In the genomic region with DNA sequence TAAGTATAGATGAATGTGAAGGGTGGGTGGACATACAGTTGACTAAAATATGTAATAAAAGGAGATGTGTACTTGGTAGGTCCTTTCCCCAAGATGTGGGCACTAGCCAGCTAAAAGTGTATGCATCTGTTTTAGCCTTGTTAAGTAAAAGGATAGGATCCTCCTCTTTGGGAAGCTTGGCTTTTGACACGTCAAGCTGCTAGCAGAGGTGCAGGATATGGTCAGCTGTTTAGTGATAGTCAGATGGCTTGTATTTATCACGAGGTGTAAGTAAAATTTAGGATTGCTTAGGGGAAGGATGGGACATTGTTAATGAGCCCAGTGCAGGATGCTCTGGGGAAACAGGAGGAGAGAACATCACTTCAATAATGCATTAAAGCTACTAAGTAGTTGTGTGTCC, we compare ENCODE assay signal across 8 cellular contexts. TPM values are rescaled to one million over a fixed set of nuclear protein-coding genes. Genes with fewer than 3 reads are reported as not detected.
DNase-seq lines count a peak whose midpoint lies in the region; ATAC-seq and TF ChIP-seq lines count a peak whose summit lies in the region.

No MANE protein-coding gene starts in this region.

- no peak for TF ChIP-seq CTCF in coronary artery (IDR thresholded peaks at IDR 0.05)
- TF ChIP-seq CTCF in prostate gland (IDR thresholded peaks at IDR 0.05): no peak

- DNase-seq in NCI-H2171 treated with DMSO at 0.1 percent for 48 hours (lab: John Stamatoyannopoulos, UW) (peak; percentile 22), NCI-H2171 (lab: John Stamatoyannopoulos, UW) (no peak), NCI-H345 treated with DMSO at 0.1 percent for 48 hours (lab: John Stamatoyannopoulos, UW; ENCODE audit: unreplicated experiment) (peak; percentile 35), coronary artery (ENCODE audit: low spot score) (no peak), prostate gland (ENCODE audit: low spot score) (no peak), A172 (ENCODE audit: low spot score) (no peak), SHP77 (lab: John Stamatoyannopoulos, UW) (no peak)

- H3K9me3 ChIP-seq in prostate gland: no peaks in the 10 kb centered on the region

- no peak for ATAC-seq in GM21825 (IDR thresholded peaks at IDR 0.05; ENCODE audit: unreplicated experiment)

- no peaks in the 10 kb centered on the region for H3K36me3 ChIP-seq in prostate gland

- no peak for TF ChIP-seq POLR2A in prostate gland (IDR thresholded peaks at IDR 0.05)

- H3K4me3 ChIP-seq in coronary artery: peak overlapping the region; percentile 78
- peak overlapping the region in 1 of 2 donors; percentile 82 for H3K4me3 ChIP-seq in prostate gland

- H3K4me1 ChIP-seq in prostate gland (replicated peaks): peaks cover 9% of the 10 kb centered on the region

- intact Hi-C loops in prostate gland (cut with DNase I): loop anchor here (5.0 to 10.0 kb wide), 2 partner anchors 58 to 95 kb away; no protein-coding TSS in a partner anchor

- 32% methylated on average over 2 of the region's 2 CpGs for WGBS in prostate gland

- H3K27ac ChIP-seq in coronary artery: no peak overlapping the region
- H3K27ac ChIP-seq in prostate gland: peak overlapping the region; percentile 92

- H3K27me3 ChIP-seq in prostate gland (replicated peaks; ENCODE audit: insufficient read depth): no peaks in the 10 kb centered on the region

RNA-seq across cellular contexts. Expression of gene MFSD6, which starts 1.5 kb away (rescaled TPM):
- 100 to 1,000 TPM in 1 of 2 donors, 10 to 100 TPM in 1; 89.1 to 114 TPM for total RNA-seq in prostate gland
- total RNA-seq in A172 (2014; rRNA removed; shearing (Covaris generic)): 33.7 and 44.9 TPM in 2 replicates

Comparison
In these comparisons a context has a peak if more than half of its experiments do, and no peak if none do; other contexts are left out.
1. DNase-seq: peak in NCI-H2171 treated with DMSO at 0.1 percent for 48 hours (single experiment) and NCI-H345 treated with DMSO at 0.1 percent for 48 hours (single experiment); none in NCI-H2171 (single experiment), coronary artery (single experiment), prostate gland (single experiment), A172 (single experiment) and SHP77 (0 of 2).
2. H3K27ac ChIP-seq: peak in prostate gland (2 of 2); none in coronary artery (0 of 2).